5 cellular contexts compared by ENCODE assay signal in genomic region chr10:82492647-82493046, GRCh38.
"Had no signal": no experiment of that assay in that cellular context is flagged by ENCODE, and none has a peak within 500 bp of the region (broad histone marks: within the 10 kb centered on the region; RNA-seq: fewer than 3 reads in every experiment).

No MANE protein-coding gene starts in this region.

- H3K27ac Mint-ChIP-seq: GM23338, H9 had no signal

- DNase-seq: H9, HCEC 1CT, IMR-90 had no signal

- H3K4me3 Mint-ChIP-seq: GM23338, H9 had no signal

- H3K9me3 Mint-ChIP-seq: GM23338, H9 had no signal

- H3K4me2 ChIP-seq: GM23338 had no signal

- H3K4me3 ChIP-seq: GM23338, K562 had no signal

- H3K4me1 Mint-ChIP-seq: GM23338, H9 had no signal

- H2AFZ ChIP-seq: GM23338 had no signal
